ENCODE assay signal across 8 cellular contexts in genomic region chr19:18007939-18008673, GRCh38. TPM values are rescaled to one million over a fixed set of nuclear protein-coding genes. Genes with fewer than 3 reads are reported as not detected.
A peak's percentile ranks its signal among the peaks of the same experiment; 100 is the strongest.
DNase-seq lines count a peak whose midpoint lies in the region; ATAC-seq and TF ChIP-seq lines count a peak whose summit lies in the region.

Gene ARRDC2, plus strand, starts transcription at chr19:18008170. Its CDS starts 141 bp downstream, at chr19:18008311.

- H3K18ac ChIP-seq in mesenchymal stem cell (ENCODE audit: low read depth in 1 of 2, low read length in 2 of 2), result peak within 1 kb of the TSS; percentile 98

- H2BK5ac ChIP-seq in mesenchymal stem cell (ENCODE audit: low read depth, low read length, poor library complexity, severe bottlenecking), result no peak within 1 kb of the TSS

- H3K4me1 ChIP-seq in DOHH2 (ENCODE audit: control insufficient read depth, low read length), result peaks cover 20% of the 10 kb centered on the region
- no peaks in the 10 kb centered on the region for H3K4me1 ChIP-seq in endocrine pancreas (ENCODE audit: control insufficient read depth, insufficient read depth, low read length)
- peaks cover 24% of the 10 kb centered on the region for H3K4me1 ChIP-seq in mesenchymal stem cell (ENCODE audit: control insufficient read depth, insufficient read depth, low read depth, low read length)

- H3K27me3 ChIP-seq in DOHH2 (ENCODE audit: control insufficient read depth, low read length), result no peaks in the 10 kb centered on the region
- H3K27me3 ChIP-seq in endocrine pancreas (ENCODE audit: control insufficient read depth, insufficient read depth, low read length), result no peaks in the 10 kb centered on the region
- no peaks in the 10 kb centered on the region for H3K27me3 ChIP-seq in mesenchymal stem cell (ENCODE audit: control insufficient read depth in 1 of 2, insufficient read depth in 1 of 2, low read length in 2 of 2)

- H3K4ac ChIP-seq in mesenchymal stem cell (ENCODE audit: low read depth in 1 of 2, low read length in 2 of 2), result peak within 1 kb of the TSS; percentile 96 to 97

- ATAC-seq in HG02970 (IDR thresholded peaks at IDR 0.05; ENCODE audit: low FRiP score, unreplicated experiment), result peak; percentile 71

- whole genome bisulfite sequencing in mesenchymal stem cell, result 29% methylated on average over 91 of the region's 91 CpGs

- H3K9ac ChIP-seq in endocrine pancreas (ENCODE audit: control insufficient read depth, insufficient read depth, low read length), result peak within 1 kb of the TSS; percentile 71
- H3K9ac ChIP-seq in mesenchymal stem cell (ENCODE audit: low read length), result peak within 1 kb of the TSS; percentile 80

- no peak for TF ChIP-seq CTCF in DOHH2 (IDR thresholded peaks at IDR 0.05; ENCODE audit: low read depth, low read length, poor library complexity, severe bottlenecking)

- H2BK15ac ChIP-seq in mesenchymal stem cell (ENCODE audit: low read depth, poor library complexity, severe bottlenecking), result no peak within 1 kb of the TSS

- H4K20me1 ChIP-seq in DOHH2 (ENCODE audit: control insufficient read depth, insufficient read depth, low read depth, low read length), result peaks cover 3% of the 10 kb centered on the region; the same call in 1 of the 2 replicates

- H3K4me2 ChIP-seq in DOHH2 (ENCODE audit: low read length) (peak within 1 kb of the TSS; percentile 75), mesenchymal stem cell (ENCODE audit: low read length, poor library complexity, severe bottlenecking) (peak within 1 kb of the TSS; percentile 93)

- peaks cover 6% of the 10 kb centered on the region for H3K79me1 ChIP-seq in mesenchymal stem cell (replicated peaks; ENCODE audit: low read length, poor library complexity, severe bottlenecking)

- peaks cover 53% of the 10 kb centered on the region for H3K36me3 ChIP-seq in DOHH2 (ENCODE audit: control insufficient read depth, low read length)
- peaks cover 5% of the 10 kb centered on the region for H3K36me3 ChIP-seq in endocrine pancreas (ENCODE audit: control insufficient read depth, insufficient read depth, low read length)
- H3K36me3 ChIP-seq in mesenchymal stem cell (ENCODE audit: control insufficient read depth in 1 of 2, insufficient read depth in 2 of 2, low read depth in 1 of 2, low read length in 2 of 2), result peaks cover 29 to 40% of the 10 kb centered on the region in 2 experiments

- no peaks in the 10 kb centered on the region for H3K9me2 ChIP-seq in DOHH2 (replicated peaks; ENCODE audit: control insufficient read depth, low read length)

- H3K4me3 ChIP-seq in DOHH2 (ENCODE audit: low read length) (peak within 1 kb of the TSS; percentile 68), endocrine pancreas (ENCODE audit: control insufficient read depth, insufficient read depth, low read length) (no peak within 1 kb of the TSS), mesenchymal stem cell (ENCODE audit: insufficient read depth in 1 of 2, low read depth in 1 of 2, low read length in 2 of 2) (peak within 1 kb of the TSS; percentile 53 to 79)

- peak within 1 kb of the TSS; percentile 30 for H2BK120ac ChIP-seq in mesenchymal stem cell (ENCODE audit: low read depth, low read length)

- peak within 1 kb of the TSS; percentile 11 to 88 for H2BK12ac ChIP-seq in mesenchymal stem cell (ENCODE audit: low read length in 2 of 2)

- peak within 1 kb of the TSS; percentile 93 for H2AFZ ChIP-seq in mesenchymal stem cell (ENCODE audit: low read depth, low read length)

- peak within 1 kb of the TSS; percentile 98 for H4K91ac ChIP-seq in mesenchymal stem cell (ENCODE audit: low read length)

- no peaks in the 10 kb centered on the region for H3F3A ChIP-seq in DOHH2 (ENCODE audit: control insufficient read depth, insufficient read depth)

- H3K9me3 ChIP-seq in DOHH2 (ENCODE audit: control insufficient read depth, insufficient read depth, low read length) (no peaks in the 10 kb centered on the region), endocrine pancreas (ENCODE audit: control insufficient read depth, low read length) (no peaks in the 10 kb centered on the region), mesenchymal stem cell (ENCODE audit: control insufficient read depth, low read length) (no peaks in the 10 kb centered on the region)

- peak within 1 kb of the TSS in 1 of 2 experiments; percentile 95 for H3K14ac ChIP-seq in mesenchymal stem cell (ENCODE audit: low read length in 2 of 2)

- DNase-seq in NCI-H69 (lab: John Stamatoyannopoulos, UW) (peak; percentile 97), mesenchymal stem cell (peak; percentile 91), SW480 (ENCODE audit: low spot score) (no peak)
- DNase-seq in activated CD8-positive, alpha-beta memory T cell treated with anti-CD3 and anti-CD28 coated beads, Interleukin-2, amount 50 U/mL, for 1 hour (ENCODE audit: extremely low read depth), result peak; percentile 82
- peak; percentile 81 to 86 (median 82) for DNase-seq in stimulated activated CD4-positive, alpha-beta T cell treated with anti-CD3 and anti-CD28 coated beads, TNF-alpha, amount 100 ng/mL, for 48 hours (ENCODE audit: low read depth in 3 of 3)

- H2AK5ac ChIP-seq in mesenchymal stem cell (ENCODE audit: low read length, severe bottlenecking), result peak within 1 kb of the TSS; percentile 89

- H3K27ac ChIP-seq in DOHH2 (ENCODE audit: low read depth, low read length), result peak within 1 kb of the TSS; percentile 13; the same call in 1 of the 2 replicates
- H3K27ac ChIP-seq in mesenchymal stem cell (ENCODE audit: low read length, poor library complexity, severe bottlenecking), result no peak within 1 kb of the TSS

- H3K23ac ChIP-seq in mesenchymal stem cell (ENCODE audit: low read length in 2 of 2), result peak within 1 kb of the TSS in 1 of 2 experiments; percentile 84

- peak within 1 kb of the TSS; percentile 99 for H4K8ac ChIP-seq in mesenchymal stem cell (ENCODE audit: low read length)

- H3K79me2 ChIP-seq in DOHH2 (ENCODE audit: control insufficient read depth, low read length), result peaks cover 29% of the 10 kb centered on the region

RNA-seq across cellular contexts. Expression of gene ARRDC2, which starts in this region (rescaled TPM):
- 3.7 TPM for polyA plus RNA-seq in mesenchymal stem cell (2013, experiment 1 of 2)
- polyA plus RNA-seq in mesenchymal stem cell (2013, experiment 2 of 2), result 3.6 TPM
